In genomic region chr6:25350593-25350992, GRCh38 we compare ENCODE assay signal across 34 cellular contexts.
"Had no signal": no experiment of that assay in that cellular context is flagged by ENCODE, and none has a peak within 500 bp of the region (broad histone marks: within the 10 kb centered on the region; RNA-seq: fewer than 3 reads in every experiment).

No MANE protein-coding gene starts in this region.

- ATAC-seq: activated CD4-positive, CD25-positive, alpha-beta regulatory T cell treated with anti-CD3 and anti-CD28 coated beads, Interleukin-2, amount 50 U/mL, for 24 hours; left cardiac atrium; left ventricle myocardium superior; pancreas; sciatic nerve; stimulated activated memory B cell treated with anti-CD40 and anti-IgM and Interleukin-4, amounts not matched to agents 10 μg/mL and 1 μg/mL and 100 μg/mL, for 72 hours; stimulated activated naive CD8-positive, alpha-beta T cell treated with anti-CD3 and anti-CD28 coated beads, Interleukin-15, amount 100 ng/mL, for 72 hours had no signal

- H3K27me3 ChIP-seq: pancreas, thyroid gland, upper lobe of left lung, vagina had no signal

- H3K27me3 Mint-ChIP-seq: activated naive CD4-positive, alpha-beta T cell treated with anti-CD3 and anti-CD28 coated beads, Interleukin-2, amount 10 ng/mL, durations not matched to agents 7 days and 5 days; activated naive CD8-positive, alpha-beta T cell treated with anti-CD3 and anti-CD28 coated beads, Interleukin-2, amount 10 ng/mL, durations not matched to agents 7 days and 5 days; central memory CD8-positive, alpha-beta T cell; naive B cell; stimulated activated memory B cell treated with anti-CD40 and anti-IgM and Interleukin-4, amounts not matched to agents 10 μg/mL and 1 μg/mL and 100 μg/mL, for 72 hours; stimulated activated naive CD8-positive, alpha-beta T cell treated with anti-CD3 and anti-CD28 coated beads, Interleukin-15, amount 100 ng/mL, for 72 hours had no signal

- H3K9me3 ChIP-seq: mucosa of descending colon, pancreas, prostate gland, thyroid gland, upper lobe of left lung, vagina had no signal

- H3K4me1 Mint-ChIP-seq: stimulated activated memory B cell treated with anti-CD40 and anti-IgM and Interleukin-4, amounts not matched to agents 10 μg/mL and 1 μg/mL and 100 μg/mL, for 72 hours had no signal

- H3K4me2 ChIP-seq: smooth muscle cell had no signal

- DNase-seq: activated CD4-positive, alpha-beta T cell treated with anti-CD3 and anti-CD28 coated beads for 48 hours; activated CD4-positive, alpha-beta T cell treated with anti-CD3 and anti-CD28 coated beads, Interleukin-2, amount 50 U/mL, for 48 hours; activated CD8-positive, alpha-beta memory T cell treated with anti-CD3 and anti-CD28 coated beads for 24 hours; activated effector memory CD4-positive, alpha-beta T cell treated with anti-CD3 and anti-CD28 coated beads, Interleukin-2, amount 50 U/mL, for 16 hours; activated naive CD4-positive, alpha-beta T cell treated with anti-CD3 and anti-CD28 coated beads, Interleukin-2, amount 10 ng/mL, durations not matched to agents 7 days and 5 days; activated naive CD8-positive, alpha-beta T cell treated with anti-CD3 and anti-CD28 coated beads, Interleukin-2, amount 10 ng/mL, durations not matched to agents 7 days and 5 days; amniotic stem cell; effector CD8-positive, alpha-beta T cell; head of caudate nucleus; hippocampal formation; left cardiac atrium; left ventricle myocardium superior; mucosa of descending colon; naive B cell; pancreas; retina; stimulated activated CD4-positive, alpha-beta T cell treated with anti-CD3 and anti-CD28 coated beads, Interleukin-1b, Interleukin-23, amount 100 ng/mL, for 48 hours; stimulated activated CD4-positive, alpha-beta T cell treated with anti-CD3 and anti-CD28 coated beads, Interleukin-4, amount 100 ng/mL, for 4 hours; stimulated activated CD8-positive, alpha-beta memory T cell treated with anti-CD3 and anti-CD28 coated beads, Interleukin-4, amount 100 ng/mL, for 48 hours; stimulated activated naive CD8-positive, alpha-beta T cell treated with anti-CD3 and anti-CD28 coated beads, Interleukin-15, amount 100 ng/mL, for 72 hours; substantia nigra; T1000; thyroid gland; upper lobe of left lung; WERI-Rb-1 had no signal

- H3K36me3 Mint-ChIP-seq: activated naive CD4-positive, alpha-beta T cell treated with anti-CD3 and anti-CD28 coated beads, Interleukin-2, amount 10 ng/mL, durations not matched to agents 7 days and 5 days; naive B cell; stimulated activated memory B cell treated with anti-CD40 and anti-IgM and Interleukin-4, amounts not matched to agents 10 μg/mL and 1 μg/mL and 100 μg/mL, for 72 hours had no signal

- H3K4me3 Mint-ChIP-seq: activated naive CD4-positive, alpha-beta T cell treated with anti-CD3 and anti-CD28 coated beads, Interleukin-2, amount 10 ng/mL, durations not matched to agents 7 days and 5 days; activated naive CD8-positive, alpha-beta T cell treated with anti-CD3 and anti-CD28 coated beads, Interleukin-2, amount 10 ng/mL, durations not matched to agents 7 days and 5 days; activated T-helper 1 cell treated with anti-CD3 and anti-CD28 coated beads, Interleukin-12 subunit alpha, Interleukin-12 subunit beta, Interleukin-2, Interleukin-4 antibody, amounts not matched to agents 30 ng/mL and 10 ng/mL and 1 ng/mL, durations not matched to agents 14 hours and 24 hours and 36 hours; central memory CD8-positive, alpha-beta T cell; naive B cell; stimulated activated memory B cell treated with anti-CD40 and anti-IgM and Interleukin-4, amounts not matched to agents 10 μg/mL and 1 μg/mL and 100 μg/mL, for 72 hours; stimulated activated naive CD8-positive, alpha-beta T cell treated with anti-CD3 and anti-CD28 coated beads, Interleukin-15, amount 100 ng/mL, for 72 hours; T-helper 1 cell treated with Interleukin-12 subunit alpha and Interleukin-12 subunit beta and Interleukin-4 antibody, amounts not matched to agents 30 μg/mL and 1 μg/mL, for 36 hours had no signal

- H3K4me1 ChIP-seq: prostate gland had no signal

- H3K4me3 ChIP-seq: mucosa of descending colon, pancreas, prostate gland, smooth muscle cell, thyroid gland, upper lobe of left lung, vagina had no signal

- H3K27ac Mint-ChIP-seq: activated naive CD4-positive, alpha-beta T cell treated with anti-CD3 and anti-CD28 coated beads, Interleukin-2, amount 10 ng/mL, durations not matched to agents 7 days and 5 days; activated naive CD8-positive, alpha-beta T cell treated with anti-CD3 and anti-CD28 coated beads, Interleukin-2, amount 10 ng/mL, durations not matched to agents 7 days and 5 days; activated T-helper 1 cell treated with anti-CD3 and anti-CD28 coated beads, Interleukin-12 subunit alpha, Interleukin-12 subunit beta, Interleukin-2, Interleukin-4 antibody, amounts not matched to agents 30 ng/mL and 10 ng/mL and 1 ng/mL, durations not matched to agents 14 hours and 24 hours and 36 hours; stimulated activated memory B cell treated with anti-CD40 and anti-IgM and Interleukin-4, amounts not matched to agents 10 μg/mL and 1 μg/mL and 100 μg/mL, for 72 hours; stimulated activated naive CD8-positive, alpha-beta T cell treated with anti-CD3 and anti-CD28 coated beads, Interleukin-15, amount 100 ng/mL, for 72 hours; T-helper 1 cell treated with Interleukin-12 subunit alpha and Interleukin-12 subunit beta and Interleukin-4 antibody, amounts not matched to agents 30 μg/mL and 1 μg/mL, for 36 hours had no signal

- H3K36me3 ChIP-seq: pancreas, prostate gland, thyroid gland, upper lobe of left lung, vagina, WERI-Rb-1 had no signal
